25 cellular contexts compared by ENCODE assay signal in genomic region chr6:32240686-32241085, GRCh38. TPM values are rescaled to one million over a fixed set of nuclear protein-coding genes. Genes with fewer than 3 reads are reported as not detected.
DNase-seq lines count a peak whose midpoint lies in the region; ATAC-seq and TF ChIP-seq lines count a peak whose summit lies in the region.
"Had no signal": no experiment of that assay in that cellular context is flagged by ENCODE, and none has a peak within 500 bp of the region (broad histone marks: within the 10 kb centered on the region; RNA-seq: fewer than 3 reads in every experiment).

No MANE protein-coding gene starts in this region.

- peaks cover 2% of the 10 kb centered on the region for H3K36me3 Mint-ChIP-seq in T-helper 17 cell (ENCODE audit: low read depth)
- H3K36me3 Mint-ChIP-seq: naive thymus-derived CD8-positive, alpha-beta T cell had no signal

- H3K4me3 ChIP-seq in DOHH2 (ENCODE audit: low read length) (no peak overlapping the region), fibroblast of mammary gland (ENCODE audit: control insufficient read depth, low read depth, low read length) (no peak overlapping the region), dorsolateral prefrontal cortex (no peak overlapping the region)
- H3K4me3 ChIP-seq: BLaER1, PC-9, tibial nerve had no signal

- H3K4me1 Mint-ChIP-seq in T-helper 17 cell = peaks cover 9% of the 10 kb centered on the region

- H3K9me3 ChIP-seq in DOHH2 (ENCODE audit: control insufficient read depth, insufficient read depth, low read length) (no peaks in the 10 kb centered on the region), T-helper 17 cell (ENCODE audit: control insufficient read depth, low read length, poor library complexity, severe bottlenecking) (no peaks in the 10 kb centered on the region)
- H3K9me3 ChIP-seq: BLaER1, tibial nerve had no signal

- intact Hi-C loops in dorsolateral prefrontal cortex (cut with DNase I) = loop anchor here (5.0 to 10.0 kb wide), 4 partner anchors 46 to 554 kb away; partner anchors contain the start of genes GPSM3 (in 1 of the 2) and PBX2 (in 1 of the 2)

- ATAC-seq in T-helper 17 cell = no peak
- ATAC-seq in HG02642 (IDR thresholded peaks at IDR 0.05; ENCODE audit: poor library complexity, unreplicated experiment) = no peak
- ATAC-seq: left colon; naive thymus-derived CD8-positive, alpha-beta T cell; right cardiac atrium had no signal

- H3K27ac Mint-ChIP-seq in T-helper 17 cell = peak overlapping the region; percentile 19
- H3K27ac Mint-ChIP-seq: activated CD4-positive, alpha-beta memory T cell treated with anti-CD3 and anti-CD28 coated beads, Interleukin-2, amount 10 ng/mL, durations not matched to agents 7 days and 5 days had no signal

- H4K20me1 ChIP-seq in DOHH2 (ENCODE audit: control insufficient read depth, insufficient read depth, low read depth, low read length) = no peaks in the 10 kb centered on the region
- H4K20me1 ChIP-seq: BLaER1 had no signal

- peaks cover 18% of the 10 kb centered on the region for H3K4me1 ChIP-seq in DOHH2 (ENCODE audit: control insufficient read depth, low read length)
- H3K4me1 ChIP-seq: BLaER1 had no signal

- H3K79me2 ChIP-seq in DOHH2 (ENCODE audit: control insufficient read depth, low read length) = no peaks in the 10 kb centered on the region

- no peaks in the 10 kb centered on the region for H3K27me3 Mint-ChIP-seq in T-helper 17 cell
- H3K27me3 Mint-ChIP-seq: central memory CD8-positive, alpha-beta T cell had no signal

- H3K36me3 ChIP-seq in DOHH2 (ENCODE audit: control insufficient read depth, low read length) = no peaks in the 10 kb centered on the region
- H3K36me3 ChIP-seq: BLaER1, tibial nerve had no signal

- peak; percentile 13 for TF ChIP-seq CTCF in DOHH2 (IDR thresholded peaks at IDR 0.05; ENCODE audit: low read depth, low read length, poor library complexity, severe bottlenecking)
- peak; percentile 4; the same call in 1 of the 2 replicates for TF ChIP-seq CTCF in GM12874 (IDR thresholded peaks at IDR 0.05; ENCODE audit: insufficient read depth, low read depth, low read length)
- TF ChIP-seq CTCF in fibroblast of mammary gland (conservative IDR thresholded peaks at IDR 0.05; ENCODE audit: control insufficient read depth, insufficient read depth, low read depth, low read length) = peak; percentile 5
- TF ChIP-seq CTCF in dorsolateral prefrontal cortex (IDR thresholded peaks at IDR 0.05 in 54 of 56, conservative IDR thresholded peaks at IDR 0.05 in 2 of 56; ENCODE audit: low read depth in 1 of 56, partially characterized antibody in 56 of 56) = no peak

- DNase-seq in T-helper 17 cell = no peak
- DNase-seq in fibroblast of mammary gland (ENCODE audit: low read depth) = no peak
- DNase-seq in dorsolateral prefrontal cortex = no peak
- no peak for DNase-seq in activated CD8-positive, alpha-beta memory T cell treated with anti-CD3 and anti-CD28 coated beads, Interleukin-2, amount 50 U/mL, for 48 hours
- DNase-seq: activated CD4-positive, alpha-beta memory T cell treated with anti-CD3 and anti-CD28 coated beads, Interleukin-2, amount 10 ng/mL, durations not matched to agents 7 days and 5 days; activated effector memory CD4-positive, alpha-beta T cell treated with anti-CD3 and anti-CD28 coated beads, Interleukin-2, amount 50 U/mL, for 16 hours; dermis blood vessel endothelial cell; KG1; left colon; MM.1S; naive thymus-derived CD8-positive, alpha-beta T cell; NCI-H1105 treated with DMSO at 0.1 percent for 48 hours; NCI-H1930; NCI-H526; NK-92 treated with Interleukin-12 subunit alpha and Interleukin-12 subunit beta, amount 100 ng/mL, for 24 hours; PC-9; right cardiac atrium; SHP77; stimulated activated CD4-positive, alpha-beta T cell treated with anti-CD3 and anti-CD28 coated beads, Interleukin-1b, Interleukin-23, amount 100 ng/mL, for 48 hours had no signal

- H3K9me2 ChIP-seq in DOHH2 (replicated peaks; ENCODE audit: control insufficient read depth, low read length) = no peaks in the 10 kb centered on the region

- no peak overlapping the region for H3K4me3 Mint-ChIP-seq in T-helper 17 cell
- H3K4me3 Mint-ChIP-seq: activated CD4-positive, alpha-beta memory T cell treated with anti-CD3 and anti-CD28 coated beads, Interleukin-2, amount 10 ng/mL, durations not matched to agents 7 days and 5 days; central memory CD8-positive, alpha-beta T cell; naive thymus-derived CD8-positive, alpha-beta T cell had no signal

- H3K4me2 ChIP-seq in DOHH2 (ENCODE audit: low read length) = no peak overlapping the region
- H3K4me2 ChIP-seq: BLaER1, PC-9 had no signal

- H3F3A ChIP-seq in DOHH2 (ENCODE audit: control insufficient read depth, insufficient read depth) = no peaks in the 10 kb centered on the region

- H3K27me3 ChIP-seq in DOHH2 (ENCODE audit: control insufficient read depth, low read length) = no peaks in the 10 kb centered on the region
- no peaks in the 10 kb centered on the region for H3K27me3 ChIP-seq in dorsolateral prefrontal cortex
- H3K27me3 ChIP-seq: BLaER1, tibial nerve had no signal

- H3K27ac ChIP-seq in DOHH2 (ENCODE audit: low read depth, low read length) = no peak overlapping the region
- no peak overlapping the region for H3K27ac ChIP-seq in dorsolateral prefrontal cortex
- H3K27ac ChIP-seq: BLaER1, PC-9, tibial nerve had no signal

RNA-seq across cellular contexts. Expression of gene NOTCH4, which starts 16.8 kb away (rescaled TPM):
- total RNA-seq in T-helper 17 cell (1 to 10 TPM in 1 of 2 donors, under 1 TPM in 1; 0.60 to 1.0 TPM), dorsolateral prefrontal cortex (10 to 100 TPM; 12.7 to 40.3 (median 20.8) TPM)

RNA-seq across cellular contexts. Expression of gene GPSM3, which starts 48.2 kb away (rescaled TPM):
- 100 to 1,000 TPM; 268 to 291 TPM for total RNA-seq in T-helper 17 cell
- 10 to 100 TPM in 27 of 120 experiments, 1 to 10 TPM in 92, under 1 TPM in 1; 0.87 to 23.5 (median 7.2) TPM for total RNA-seq in dorsolateral prefrontal cortex

RNA-seq across cellular contexts. Expression of gene PBX2, which starts 50.7 kb away (rescaled TPM):
- total RNA-seq in T-helper 17 cell = 100 to 1,000 TPM; 103 to 110 TPM
- total RNA-seq in dorsolateral prefrontal cortex = 10 to 100 TPM; 42.9 to 89.4 (median 59.4) TPM

RNA-seq across cellular contexts. Expression of gene AGER, which starts 56.6 kb away (rescaled TPM):
- total RNA-seq in T-helper 17 cell (10 to 100 TPM; 22.2 to 27.4 TPM), dorsolateral prefrontal cortex (10 to 100 TPM in 1 of 120 experiments, 1 to 10 TPM in 119; 1.6 to 11.4 (median 5.2) TPM)

Comparison
In these comparisons a context has a peak if more than half of its experiments do, and no peak if none do; other contexts are left out.
1. CTCF ChIP-seq: peak in DOHH2 (single experiment), GM12874 (single experiment) and fibroblast of mammary gland (single experiment); none in dorsolateral prefrontal cortex (0 of 56).
2. RNA of gene NOTCH4, which starts 16.8 kb away (total RNA-seq): 12.7 to 40.3 TPM in dorsolateral prefrontal cortex; 0.60 to 1.0 TPM in T-helper 17 cell; every median in the first group is over 4 times any median in the second.
3. RNA of gene GPSM3, which starts 48.2 kb away (total RNA-seq): 268 to 291 TPM in T-helper 17 cell; 0.87 to 23.5 TPM in dorsolateral prefrontal cortex; every median in the first group is over 10 times any median in the second.